In the genomic region with DNA sequence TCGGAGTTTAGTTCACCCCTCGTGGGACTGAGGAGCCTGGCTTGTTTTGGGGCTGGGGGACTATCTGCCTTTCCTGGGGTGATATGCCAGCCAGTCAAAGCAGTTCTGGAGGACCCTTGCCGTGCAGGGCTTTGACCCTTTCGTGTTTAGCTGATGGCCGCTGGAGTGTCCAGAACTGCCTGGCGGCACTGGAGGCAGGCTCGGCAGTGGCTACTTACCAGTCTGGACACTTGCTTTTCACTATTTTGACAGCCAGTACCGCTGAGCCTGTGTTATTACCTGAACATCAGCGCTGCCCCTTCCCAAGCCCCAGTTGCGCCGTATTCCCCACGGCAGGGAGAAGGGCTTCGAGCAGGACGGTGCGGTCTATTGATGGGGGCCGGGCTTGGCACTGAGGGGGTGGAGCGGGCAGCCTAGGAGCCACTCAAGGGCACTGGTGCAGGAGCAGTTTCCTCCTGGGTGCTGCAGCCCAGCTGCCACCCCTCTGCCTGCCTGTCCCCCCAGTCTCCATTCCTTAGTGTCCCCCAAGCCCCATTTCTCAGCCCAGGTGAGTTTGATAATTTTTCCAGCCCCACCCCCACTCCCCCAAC, we compare ENCODE assay signal across 23 cellular contexts. TPM values are rescaled to one million over a fixed set of nuclear protein-coding genes. Genes with fewer than 3 reads are reported as not detected.
DNase-seq lines count a peak whose midpoint lies in the region; ATAC-seq, FAIRE-seq and TF ChIP-seq lines count a peak whose summit lies in the region.
"Had no signal": no experiment of that assay in that cellular context is flagged by ENCODE, and none has a peak within 500 bp of the region (broad histone marks: within the 10 kb centered on the region; RNA-seq: fewer than 3 reads in every experiment).

No MANE protein-coding gene starts in this region.

- H3K4me3 ChIP-seq in A549: no peak overlapping the region
- no peak overlapping the region for H3K4me3 ChIP-seq in H7 (ENCODE audit: insufficient read depth, low read depth, low read length)
- no peak overlapping the region for H3K4me3 ChIP-seq in HepG2 (replicated peaks in 1 of 3; ENCODE audit: insufficient read depth in 1 of 3, low read depth in 2 of 3, low read length in 3 of 3)
- no peak overlapping the region for H3K4me3 ChIP-seq in upper lobe of right lung
- H3K4me3 ChIP-seq in BE2C (ENCODE audit: low read depth, low read length): no peak overlapping the region
- H3K4me3 ChIP-seq: BLaER1 treated with 17β-estradiol and CSF1 and Interleukin-3, amounts not matched to agents 10 nM and 100 nM; GM12878; GM23248 had no signal

- POLR2A ChIA-PET in A549 (lab: Yijun Ruan, JAX): no interaction called here
- POLR2A ChIA-PET in HepG2 (lab: Yijun Ruan, JAX): no interaction called here

- TF ChIP-seq RAD21 in A549 (conservative IDR thresholded peaks at IDR 0.05 in 1 of 2, IDR thresholded peaks at IDR 0.05 in 1 of 2) (no peak), HepG2 (CRISPR knock-in tag; IDR thresholded peaks at IDR 0.05) (no peak)

- DNase-seq in A549 (ENCODE audit: low read depth in 1 of 2, low spot score in 1 of 2) (no peak), H7 (peak; percentile 44), HepG2 (ENCODE audit: low spot score) (no peak), upper lobe of right lung (no peak), BE2C (no peak)
- DNase-seq in activated CD4-positive, alpha-beta T cell treated with anti-CD3 and anti-CD28 coated beads for 48 hours: no peak
- DNase-seq: CD4-positive, alpha-beta T cell; CD8-positive, alpha-beta memory T cell; DMS 273 treated with DMSO at 0.1 percent for 48 hours; DMS79; EL; GDM1; GM23248; H9 had no signal

- intact Hi-C loops in HepG2 (cut with micrococcal nuclease; ENCODE audit: unreplicated experiment): no loop called here
- intact Hi-C loops in upper lobe of right lung (cut with DNase I): no loop called here

- no TSS peak for BruUV-seq in HepG2 (replicated peaks; lab: Mats Ljungman, UMichigan)

- no peak overlapping the region for H3K9ac ChIP-seq in HepG2 (ENCODE audit: insufficient read depth, low read depth, low read length)
- H3K9ac ChIP-seq: BLaER1 treated with 17β-estradiol and CSF1 and Interleukin-3, amounts not matched to agents 10 nM and 100 nM; GM23248 had no signal

- H3K9me3 ChIP-seq in A549: no peaks in the 10 kb centered on the region
- no peaks in the 10 kb centered on the region for H3K9me3 ChIP-seq in HepG2 (ENCODE audit: low read length)
- H3K9me3 ChIP-seq in upper lobe of right lung: no peaks in the 10 kb centered on the region
- H3K9me3 ChIP-seq in BE2C: no peaks in the 10 kb centered on the region
- H3K9me3 ChIP-seq: BLaER1 treated with 17β-estradiol and CSF1 and Interleukin-3, amounts not matched to agents 10 nM and 100 nM had no signal

- H2AFZ ChIP-seq in HepG2 (ENCODE audit: low read length): no peak overlapping the region
- H2AFZ ChIP-seq: GM23248 had no signal

- H3K27ac ChIP-seq in A549: no peak overlapping the region
- no peak overlapping the region for H3K27ac ChIP-seq in HepG2 (ENCODE audit: extremely low read length, insufficient read depth, low read length)
- H3K27ac ChIP-seq in upper lobe of right lung: no peak overlapping the region
- H3K27ac ChIP-seq: BLaER1 treated with 17β-estradiol and CSF1 and Interleukin-3, amounts not matched to agents 10 nM and 100 nM; GM23248 had no signal

- no peaks in the 10 kb centered on the region for H4K20me1 ChIP-seq in HepG2 (ENCODE audit: insufficient read depth, low read length)

- H3K36me3 ChIP-seq in H7 (replicated peaks; ENCODE audit: control insufficient read depth, insufficient read depth, low read length) (peaks cover 1% of the 10 kb centered on the region), HepG2 (replicated peaks in 1 of 2; ENCODE audit: control insufficient read depth in 1 of 2, insufficient read depth in 2 of 2, low read length in 2 of 2) (no peaks in the 10 kb centered on the region), upper lobe of right lung (no peaks in the 10 kb centered on the region), BE2C (no peaks in the 10 kb centered on the region)
- H3K36me3 ChIP-seq: BLaER1 treated with 17β-estradiol and CSF1 and Interleukin-3, amounts not matched to agents 10 nM and 100 nM had no signal

- H3K79me2 ChIP-seq in HepG2 (ENCODE audit: insufficient read depth, low read length): no peaks in the 10 kb centered on the region

- H3K4me1 ChIP-seq in A549 (no peaks in the 10 kb centered on the region), HepG2 (ENCODE audit: insufficient read depth, low read length) (no peaks in the 10 kb centered on the region), upper lobe of right lung (no peaks in the 10 kb centered on the region), BE2C (no peaks in the 10 kb centered on the region)

- WGBS in A549 (ENCODE audit: missing lambda C conversion rate): 47% methylated on average over 16 of the region's 17 CpGs
- 4% methylated on average over 5 of the region's 17 CpGs for WGBS in HepG2 (ENCODE audit: low lambda C conversion rate)

- H3K27me3 ChIP-seq in H7 (ENCODE audit: control insufficient read depth, insufficient read depth, low read length) (no peaks in the 10 kb centered on the region), HepG2 (ENCODE audit: control insufficient read depth in 1 of 2, insufficient read depth in 2 of 2, low read length in 2 of 2) (peaks cover 6 to 35% of the 10 kb centered on the region in 2 experiments; a peak in 3 of 5 replicates), upper lobe of right lung (peaks cover 20% of the 10 kb centered on the region), BE2C (no peaks in the 10 kb centered on the region)

- TF ChIP-seq EP300 in A549 (IDR thresholded peaks at IDR 0.05) (no peak), HepG2 (IDR thresholded peaks at IDR 0.05; ENCODE audit: low read depth in 2 of 2, low read length in 2 of 2) (no peak), HepG2 (CRISPR knock-in tag; IDR thresholded peaks at IDR 0.05; ENCODE audit: borderline replicate concordance) (no peak)

- peak; percentile 45 to 63; a peak in 5 of 6 replicates for ATAC-seq in A549
- peak; percentile 54 for ATAC-seq in HepG2
- ATAC-seq in upper lobe of right lung: peak; percentile 23
- ATAC-seq: GM12878 had no signal

- TF ChIP-seq POLR2A in A549 (IDR thresholded peaks at IDR 0.05; ENCODE audit: low read length) (no peak), HepG2 (IDR thresholded peaks at IDR 0.05; ENCODE audit: insufficient read depth in 1 of 2, low read depth in 2 of 2, low read length in 2 of 2) (no peak)

- no peak for FAIRE-seq in A549 (lab: Jason Lieb, UNC)
- no peak for FAIRE-seq in HepG2 (lab: Jason Lieb, UNC)
- FAIRE-seq: D721Med, GM12878, GM19239, H1 had no signal

- H3K4me2 ChIP-seq in A549 (no peak overlapping the region; the same call in 2 of the 3 replicates), HepG2 (ENCODE audit: low read depth, low read length) (peak overlapping the region; percentile 18; the same call in 1 of the 2 replicates)
- H3K4me2 ChIP-seq: BLaER1 treated with 17β-estradiol and CSF1 and Interleukin-3, amounts not matched to agents 10 nM and 100 nM had no signal

- TF ChIP-seq CTCF in A549 (IDR thresholded peaks at IDR 0.05): no peak
- no peak for TF ChIP-seq CTCF in HepG2 (CRISPR knock-in tag; IDR thresholded peaks at IDR 0.05)
- no peak for TF ChIP-seq CTCF in upper lobe of right lung (IDR thresholded peaks at IDR 0.05)
- no peak for TF ChIP-seq CTCF in BE2C (IDR thresholded peaks at IDR 0.05; ENCODE audit: low read depth, low read length)

- CTCF ChIA-PET in A549 (lab: Yijun Ruan, JAX): interaction anchor here (0.6 kb wide), 1 partner anchor 56 kb away, joined by 5 read pairs; no protein-coding TSS in a partner anchor
- CTCF ChIA-PET in HepG2 (lab: Yijun Ruan, JAX; ENCODE audit: low intra/inter-chr PET ratio, low total read pairs): no interaction called here

- in situ Hi-C loops in HepG2 (cut with HindIII; ENCODE audit: extremely low pct_ligation_motif_present, low pct_unique_long_range_greater_than_20kb): no loop called here

RNA-seq across cellular contexts. Expression of a gene that starts 18.6 kb away (rescaled TPM):
- polyA plus RNA-seq in A549 (2011; rRNA removed) (0.05 and 0.07 TPM in 2 replicates), A549 (2017; fragmentation: RNase III; extraction: RNeasy Plus Mini Kit Qiagen cat#74134 plus additional on column Dnase treatment) (0.08 to 0.12 TPM (median 0.10 TPM) in 3 replicates), HepG2 (2011; rRNA removed) (not detected in 2 replicates)
- 0.11 and 0.16 TPM in 2 replicates for polyA plus RNA-seq in A549 (2012; cell fraction: cytosol; rRNA removed)
- 0.28 and 0.36 TPM in 2 replicates for polyA plus RNA-seq in A549 (2012; cell fraction: nucleus; rRNA removed)
- polyA minus RNA-seq in A549 (2011; rRNA and poly(A)+ RNA removed): 0.10 and 0.12 TPM in 2 replicates
- total RNA-seq in H7 (2014; rRNA removed; shearing (Covaris generic)): 2.5 and 3.7 TPM in 2 replicates
- total RNA-seq in HepG2 (2016; rRNA removed; fragmentation: Illumina TruSeq; extraction: Trizol) (not detected in 2 replicates), upper lobe of right lung (0.20 TPM)
- not detected in 2 replicates for total RNA-seq in HepG2 (2016; cell fraction: cytosol; rRNA removed; fragmentation: Illumina TruSeq; extraction: Trizol; ENCODE audit: low read depth)
- not detected in 2 replicates for total RNA-seq in HepG2 (2016; cell fraction: insoluble cytoplasmic fraction; rRNA removed; fragmentation: Illumina TruSeq; extraction: Trizol)
- total RNA-seq in HepG2 (2016; cell fraction: membrane; rRNA removed; fragmentation: Illumina TruSeq; extraction: Trizol): not detected in 2 replicates
- not detected in 2 replicates for total RNA-seq in HepG2 (2016; cell fraction: nucleus; rRNA removed; fragmentation: Illumina TruSeq; extraction: Trizol)
- not detected in 2 replicates for polyA plus RNA-seq in HepG2 (2011; cell fraction: cytosol; rRNA removed)
- not detected in 2 replicates for polyA plus RNA-seq in HepG2 (2011; cell fraction: nucleus; rRNA removed)
- polyA plus RNA-seq in HepG2 (2012): 0.04 TPM in 1 of 2 replicates, not detected in the other
- polyA plus RNA-seq in HepG2 (2016; cell fraction: cytosol; fragmentation: Illumina TruSeq; extraction: Trizol; ENCODE audit: low read depth): not detected in 2 replicates
- not detected in 2 replicates for polyA plus RNA-seq in HepG2 (2016; cell fraction: insoluble cytoplasmic fraction; fragmentation: Illumina TruSeq; extraction: Trizol; ENCODE audit: low read depth)
- not detected in 2 replicates for polyA plus RNA-seq in HepG2 (2016; cell fraction: membrane; fragmentation: Illumina TruSeq; extraction: Trizol; ENCODE audit: low read depth)
- polyA plus RNA-seq in HepG2 (2016; cell fraction: nucleus; fragmentation: Illumina TruSeq; extraction: Trizol; ENCODE audit: insufficient read depth, low read depth): not detected in 2 replicates
- 2.1 TPM in 1 of 2 replicates, not detected in the other for polyA minus RNA-seq in HepG2 (2011; rRNA and poly(A)+ RNA removed; ENCODE audit: low replicate concordance)
- not detected in 2 replicates for polyA minus RNA-seq in HepG2 (2011; cell fraction: cytosol; rRNA and poly(A)+ RNA removed)
- not detected in 2 replicates for polyA minus RNA-seq in HepG2 (2011; cell fraction: nucleus; rRNA and poly(A)+ RNA removed)
- polyA plus RNA-seq in BE2C (2012; ENCODE audit: insufficient read depth, insufficient read length, low read depth): 9.4 TPM
- total RNA-seq: A172, B cell, GM12878, GM23248 had no signal
- polyA plus RNA-seq: AG04450; CD14-positive monocyte; CD8-positive, alpha-beta memory T cell; GM12878; GM23248 had no signal

RNA-seq across cellular contexts. Expression of a gene that starts 19.3 kb away (rescaled TPM):
- polyA plus RNA-seq in A549 (2011; rRNA removed) (23.5 and 23.6 TPM in 2 replicates), A549 (2017; fragmentation: RNase III; extraction: RNeasy Plus Mini Kit Qiagen cat#74134 plus additional on column Dnase treatment) (87.8 to 98.8 TPM (median 93.1 TPM) in 3 replicates), HepG2 (2011; rRNA removed) (30.9 and 45.5 TPM in 2 replicates)
- polyA plus RNA-seq in A549 (2012; cell fraction: cytosol; rRNA removed): 105 and 145 TPM in 2 replicates
- 466 and 990 TPM in 2 replicates for polyA plus RNA-seq in A549 (2012; cell fraction: nucleus; rRNA removed)
- polyA minus RNA-seq in A549 (2011; rRNA and poly(A)+ RNA removed): 18.8 and 35.7 TPM in 2 replicates
- 131 and 148 TPM in 2 replicates for total RNA-seq in H7 (2014; rRNA removed; shearing (Covaris generic))
- total RNA-seq in HepG2 (2016; rRNA removed; fragmentation: Illumina TruSeq; extraction: Trizol) (49.8 and 60.5 TPM in 2 replicates), upper lobe of right lung (63.5 TPM)
- 11.3 and 11.7 TPM in 2 replicates for total RNA-seq in HepG2 (2016; cell fraction: cytosol; rRNA removed; fragmentation: Illumina TruSeq; extraction: Trizol; ENCODE audit: low read depth)
- 45.0 and 62.9 TPM in 2 replicates for total RNA-seq in HepG2 (2016; cell fraction: insoluble cytoplasmic fraction; rRNA removed; fragmentation: Illumina TruSeq; extraction: Trizol)
- total RNA-seq in HepG2 (2016; cell fraction: membrane; rRNA removed; fragmentation: Illumina TruSeq; extraction: Trizol): 16.8 and 17.9 TPM in 2 replicates
- 62.8 and 64.0 TPM in 2 replicates for total RNA-seq in HepG2 (2016; cell fraction: nucleus; rRNA removed; fragmentation: Illumina TruSeq; extraction: Trizol)
- 12.6 and 25.6 TPM in 2 replicates for polyA plus RNA-seq in HepG2 (2011; cell fraction: cytosol; rRNA removed)
- 461 and 635 TPM in 2 replicates for polyA plus RNA-seq in HepG2 (2011; cell fraction: nucleus; rRNA removed)
- 51.7 and 79.2 TPM in 2 replicates for polyA plus RNA-seq in HepG2 (2012)
- 3.2 and 3.5 TPM in 2 replicates for polyA plus RNA-seq in HepG2 (2016; cell fraction: cytosol; fragmentation: Illumina TruSeq; extraction: Trizol; ENCODE audit: low read depth)
- polyA plus RNA-seq in HepG2 (2016; cell fraction: insoluble cytoplasmic fraction; fragmentation: Illumina TruSeq; extraction: Trizol; ENCODE audit: low read depth): 34.8 and 48.7 TPM in 2 replicates
- polyA plus RNA-seq in HepG2 (2016; cell fraction: membrane; fragmentation: Illumina TruSeq; extraction: Trizol; ENCODE audit: low read depth): 7.2 and 8.4 TPM in 2 replicates
- 175 and 188 TPM in 2 replicates for polyA plus RNA-seq in HepG2 (2016; cell fraction: nucleus; fragmentation: Illumina TruSeq; extraction: Trizol; ENCODE audit: insufficient read depth, low read depth)
- 37.7 and 94.5 TPM in 2 replicates for polyA minus RNA-seq in HepG2 (2011; rRNA and poly(A)+ RNA removed; ENCODE audit: low replicate concordance)
- polyA minus RNA-seq in HepG2 (2011; cell fraction: cytosol; rRNA and poly(A)+ RNA removed): 30.1 and 31.9 TPM in 2 replicates
- 48.6 and 55.4 TPM in 2 replicates for polyA minus RNA-seq in HepG2 (2011; cell fraction: nucleus; rRNA and poly(A)+ RNA removed)
- 176 TPM for polyA plus RNA-seq in BE2C (2012; ENCODE audit: insufficient read depth, insufficient read length, low read depth)
